Comparison of ENCODE assay signal across 17 cellular contexts in genomic region chr6:25010166-25010565, GRCh38.
DNase-seq lines count a peak whose midpoint lies in the region; ATAC-seq and TF ChIP-seq lines count a peak whose summit lies in the region.
"Had no signal": no experiment of that assay in that cellular context is flagged by ENCODE, and none has a peak within 500 bp of the region (broad histone marks: within the 10 kb centered on the region; RNA-seq: fewer than 3 reads in every experiment).

No MANE protein-coding gene starts in this region.

- no peaks in the 10 kb centered on the region for H3K27me3 Mint-ChIP-seq in activated CD4-positive, alpha-beta memory T cell treated with anti-CD3 and anti-CD28 coated beads for 36 hours
- no peaks in the 10 kb centered on the region for H3K27me3 Mint-ChIP-seq in activated CD4-positive, alpha-beta memory T cell treated with anti-CD3 and anti-CD28 coated beads, Interleukin-2, amount 10 ng/mL, durations not matched to agents 7 days and 5 days
- no peaks in the 10 kb centered on the region for H3K27me3 Mint-ChIP-seq in HFFc6 (ENCODE audit: insufficient read depth)
- H3K27me3 Mint-ChIP-seq in activated T-helper 17 cell treated with anti-CD3 and anti-CD28 coated beads, Interleukin-2, amount 50 U/mL, for 72 hours, result no peaks in the 10 kb centered on the region
- H3K27me3 Mint-ChIP-seq in natural killer cell treated with Interleukin-12 subunit alpha and Interleukin-12 subunit beta and Interleukin-15 and Interleukin-18, amount 100 ng/mL, for 72 hours, result no peaks in the 10 kb centered on the region

- CTCF ChIA-PET in activated CD4-positive, alpha-beta memory T cell treated with anti-CD3 and anti-CD28 coated beads for 36 hours (lab: Charles Lee), result interaction anchor here (0.9 to 6.4 kb wide), 7 partner anchors 7 to 429 kb away, joined by 3 to 82 read pairs (median 4); no protein-coding TSS in a partner anchor
- CTCF ChIA-PET in activated CD4-positive, alpha-beta memory T cell treated with anti-CD3 and anti-CD28 coated beads, Interleukin-2, amount 10 ng/mL, durations not matched to agents 7 days and 5 days (lab: Charles Lee), result interaction anchor here (2.4 to 7.2 kb wide), 5 partner anchors 8 to 154 kb away, joined by 12 to 72 read pairs (median 15); partner anchors contain the start of gene RIPOR2

- ATAC-seq in activated T-helper 17 cell treated with anti-CD3 and anti-CD28 coated beads, Interleukin-2, amount 50 U/mL, for 72 hours (replicated peaks), result no peak
- ATAC-seq in natural killer cell treated with Interleukin-12 subunit alpha and Interleukin-12 subunit beta and Interleukin-15 and Interleukin-18, amount 100 ng/mL, for 72 hours, result no peak
- ATAC-seq in HG03439 (IDR thresholded peaks at IDR 0.05; ENCODE audit: unreplicated experiment) (no peak), HG03095 (IDR thresholded peaks at IDR 0.05; ENCODE audit: unreplicated experiment) (no peak)
- ATAC-seq: K562, left ventricle myocardium superior, Right ventricle myocardium inferior had no signal

- no peak overlapping the region for H3K4me3 Mint-ChIP-seq in activated CD4-positive, alpha-beta memory T cell treated with anti-CD3 and anti-CD28 coated beads for 36 hours
- H3K4me3 Mint-ChIP-seq in activated CD4-positive, alpha-beta memory T cell treated with anti-CD3 and anti-CD28 coated beads, Interleukin-2, amount 10 ng/mL, durations not matched to agents 7 days and 5 days, result no peak overlapping the region
- no peak overlapping the region for H3K4me3 Mint-ChIP-seq in HFFc6
- H3K4me3 Mint-ChIP-seq in activated T-helper 17 cell treated with anti-CD3 and anti-CD28 coated beads, Interleukin-2, amount 50 U/mL, for 72 hours, result peak overlapping the region; percentile 78
- peak overlapping the region; percentile 56 for H3K4me3 Mint-ChIP-seq in natural killer cell treated with Interleukin-12 subunit alpha and Interleukin-12 subunit beta and Interleukin-15 and Interleukin-18, amount 100 ng/mL, for 72 hours

- no peaks in the 10 kb centered on the region for H3K9me3 Mint-ChIP-seq in activated CD4-positive, alpha-beta memory T cell treated with anti-CD3 and anti-CD28 coated beads for 36 hours
- H3K9me3 Mint-ChIP-seq in activated CD4-positive, alpha-beta memory T cell treated with anti-CD3 and anti-CD28 coated beads, Interleukin-2, amount 10 ng/mL, durations not matched to agents 7 days and 5 days, result no peaks in the 10 kb centered on the region
- H3K9me3 Mint-ChIP-seq in HFFc6, result no peaks in the 10 kb centered on the region
- H3K9me3 Mint-ChIP-seq in activated T-helper 17 cell treated with anti-CD3 and anti-CD28 coated beads, Interleukin-2, amount 50 U/mL, for 72 hours, result no peaks in the 10 kb centered on the region
- no peaks in the 10 kb centered on the region for H3K9me3 Mint-ChIP-seq in natural killer cell treated with Interleukin-12 subunit alpha and Interleukin-12 subunit beta and Interleukin-15 and Interleukin-18, amount 100 ng/mL, for 72 hours

- no peak for TF ChIP-seq CTCF in HFFc6 (IDR thresholded peaks at IDR 0.05)

- H3K36me3 Mint-ChIP-seq in activated CD4-positive, alpha-beta memory T cell treated with anti-CD3 and anti-CD28 coated beads for 36 hours, result no peaks in the 10 kb centered on the region
- peaks cover 30% of the 10 kb centered on the region for H3K36me3 Mint-ChIP-seq in activated CD4-positive, alpha-beta memory T cell treated with anti-CD3 and anti-CD28 coated beads, Interleukin-2, amount 10 ng/mL, durations not matched to agents 7 days and 5 days (ENCODE audit: low read depth)
- no peaks in the 10 kb centered on the region for H3K36me3 Mint-ChIP-seq in HFFc6 (ENCODE audit: low read depth)
- H3K36me3 Mint-ChIP-seq in activated T-helper 17 cell treated with anti-CD3 and anti-CD28 coated beads, Interleukin-2, amount 50 U/mL, for 72 hours (ENCODE audit: low read depth), result peaks cover 14% of the 10 kb centered on the region
- H3K36me3 Mint-ChIP-seq in natural killer cell treated with Interleukin-12 subunit alpha and Interleukin-12 subunit beta and Interleukin-15 and Interleukin-18, amount 100 ng/mL, for 72 hours, result peaks cover 3% of the 10 kb centered on the region

- peaks cover 86% of the 10 kb centered on the region for H3K4me1 Mint-ChIP-seq in activated CD4-positive, alpha-beta memory T cell treated with anti-CD3 and anti-CD28 coated beads for 36 hours (ENCODE audit: low read depth)
- peaks cover 76% of the 10 kb centered on the region for H3K4me1 Mint-ChIP-seq in activated CD4-positive, alpha-beta memory T cell treated with anti-CD3 and anti-CD28 coated beads, Interleukin-2, amount 10 ng/mL, durations not matched to agents 7 days and 5 days
- H3K4me1 Mint-ChIP-seq in HFFc6 (ENCODE audit: low read depth), result peaks cover 84% of the 10 kb centered on the region
- H3K4me1 Mint-ChIP-seq in activated T-helper 17 cell treated with anti-CD3 and anti-CD28 coated beads, Interleukin-2, amount 50 U/mL, for 72 hours, result peaks cover 55% of the 10 kb centered on the region
- peaks cover 78 to 95% of the 10 kb centered on the region in 2 donors for H3K4me1 Mint-ChIP-seq in natural killer cell treated with Interleukin-12 subunit alpha and Interleukin-12 subunit beta and Interleukin-15 and Interleukin-18, amount 100 ng/mL, for 72 hours (ENCODE audit: low read depth in 2 of 2)

- DNase-seq in activated CD4-positive, alpha-beta memory T cell treated with anti-CD3 and anti-CD28 coated beads for 36 hours, result no peak
- no peak for DNase-seq in activated CD4-positive, alpha-beta memory T cell treated with anti-CD3 and anti-CD28 coated beads, Interleukin-2, amount 10 ng/mL, durations not matched to agents 7 days and 5 days
- no peak for DNase-seq in HFFc6
- DNase-seq in natural killer cell treated with Interleukin-12 subunit alpha and Interleukin-12 subunit beta and Interleukin-15 and Interleukin-18, amount 100 ng/mL, for 72 hours (ENCODE audit: low spot score), result no peak
- DNase-seq in COR-L47 (lab: John Stamatoyannopoulos, UW), result no peak
- DNase-seq: activated CD4-positive, alpha-beta T cell treated with anti-CD3 and anti-CD28 coated beads for 1 hour; amniotic stem cell; Caco-2; H7; left ventricle myocardium superior; NCI-H2081 treated with DMSO at 0.1 percent for 48 hours; NCI-H524 treated with DMSO at 0.1 percent for 48 hours had no signal

- POLR2A ChIA-PET in activated CD4-positive, alpha-beta memory T cell treated with anti-CD3 and anti-CD28 coated beads for 36 hours (lab: Charles Lee), result interaction anchor here (0.6 kb wide), 1 partner anchor 634 kb away, joined by 3 read pairs; no protein-coding TSS in a partner anchor
- POLR2A ChIA-PET in activated CD4-positive, alpha-beta memory T cell treated with anti-CD3 and anti-CD28 coated beads, Interleukin-2, amount 10 ng/mL, durations not matched to agents 7 days and 5 days (lab: Charles Lee), result interaction anchor here (1.4 to 6.1 kb wide), 6 partner anchors 7 to 81 kb away, joined by 4 to 120 read pairs (median 9); partner anchors contain the start of gene RIPOR2

- intact Hi-C loops in activated CD4-positive, alpha-beta memory T cell treated with anti-CD3 and anti-CD28 coated beads for 36 hours (cut with micrococcal nuclease), result loop anchor here (10.0 kb wide), 1 partner anchor 515 kb away; the partner anchor contains the start of gene ALDH5A1

- H3K27ac Mint-ChIP-seq in activated CD4-positive, alpha-beta memory T cell treated with anti-CD3 and anti-CD28 coated beads for 36 hours, result peak overlapping the region; percentile 55
- no peak overlapping the region for H3K27ac Mint-ChIP-seq in activated CD4-positive, alpha-beta memory T cell treated with anti-CD3 and anti-CD28 coated beads, Interleukin-2, amount 10 ng/mL, durations not matched to agents 7 days and 5 days
- H3K27ac Mint-ChIP-seq in HFFc6, result 0 out of 2 replicates have a peak overlapping the region, but pooled peaks have one; percentile 23
- H3K27ac Mint-ChIP-seq in activated T-helper 17 cell treated with anti-CD3 and anti-CD28 coated beads, Interleukin-2, amount 50 U/mL, for 72 hours, result peak overlapping the region; percentile 77
- peak overlapping the region; percentile 91 to 95 for H3K27ac Mint-ChIP-seq in natural killer cell treated with Interleukin-12 subunit alpha and Interleukin-12 subunit beta and Interleukin-15 and Interleukin-18, amount 100 ng/mL, for 72 hours

Comparison
In these comparisons a context has a peak if more than half of its experiments do, and no peak if none do; other contexts are left out.
1. H3K4me3 Mint-ChIP-seq: peak in activated T-helper 17 cell treated with anti-CD3 and anti-CD28 coated beads, Interleukin-2, amount 50 U/mL, for 72 hours (single experiment) and natural killer cell treated with Interleukin-12 subunit alpha and Interleukin-12 subunit beta and Interleukin-15 and Interleukin-18, amount 100 ng/mL, for 72 hours (single experiment); none in activated CD4-positive, alpha-beta memory T cell treated with anti-CD3 and anti-CD28 coated beads for 36 hours (single experiment), activated CD4-positive, alpha-beta memory T cell treated with anti-CD3 and anti-CD28 coated beads, Interleukin-2, amount 10 ng/mL, durations not matched to agents 7 days and 5 days (single experiment) and HFFc6 (single experiment).